ENCODE assay signal across 13 cellular contexts in genomic region chr11:22774716-22775115, GRCh38. TPM values are rescaled to one million over a fixed set of nuclear protein-coding genes. Genes with fewer than 3 reads are reported as not detected.
A peak's percentile ranks its signal among the peaks of the same experiment; 100 is the strongest.
DNase-seq lines count a peak whose midpoint lies in the region; ATAC-seq and TF ChIP-seq lines count a peak whose summit lies in the region.
"Had no signal": no experiment of that assay in that cellular context is flagged by ENCODE, and none has a peak within 500 bp of the region (broad histone marks: within the 10 kb centered on the region; RNA-seq: fewer than 3 reads in every experiment).

No MANE protein-coding gene starts in this region.

- H4K20me1 ChIP-seq in hepatocyte (ENCODE audit: insufficient read depth, poor library complexity, severe bottlenecking): no peaks in the 10 kb centered on the region

- DNase-seq in OCI-M1 (lab: John Stamatoyannopoulos, UW) (peak; percentile 36), aorta (no peak), tibial nerve (ENCODE audit: low spot score in 2 of 2) (no peak), hepatocyte (ENCODE audit: low spot score) (no peak)
- DNase-seq: activated naive CD8-positive, alpha-beta T cell treated with anti-CD3 and anti-CD28 coated beads, Interleukin-2, amount 50 U/mL, for 24 hours; dermis blood vessel endothelial cell; NCI-H2081; SK-N-SH had no signal

- H3K9me3 ChIP-seq in aorta (ENCODE audit: control insufficient read depth, low read length) (no peaks in the 10 kb centered on the region), tibial nerve (no peaks in the 10 kb centered on the region), hepatocyte (ENCODE audit: low read depth) (no peaks in the 10 kb centered on the region)
- H3K9me3 ChIP-seq: SK-N-SH had no signal

- H3K36me3 ChIP-seq in aorta (ENCODE audit: control insufficient read depth in 1 of 2, insufficient read depth in 2 of 2, low read length in 1 of 2) (no peaks in the 10 kb centered on the region), tibial nerve (no peaks in the 10 kb centered on the region), hepatocyte (replicated peaks; ENCODE audit: insufficient read depth, low read depth) (no peaks in the 10 kb centered on the region)

- no peak for TF ChIP-seq POLR2A in tibial nerve (IDR thresholded peaks at IDR 0.05)

- no peaks in the 10 kb centered on the region for H3K79me2 ChIP-seq in hepatocyte
- H3K79me2 ChIP-seq: parathyroid adenoma had no signal

- H3K4me1 ChIP-seq in aorta (ENCODE audit: control insufficient read depth in 1 of 2, insufficient read depth in 2 of 2, low read length in 2 of 2) (no peaks in the 10 kb centered on the region), tibial nerve (peaks cover 0 to 7% (median 0%) of the 10 kb centered on the region in 4 donors), hepatocyte (ENCODE audit: insufficient read depth) (no peaks in the 10 kb centered on the region)
- H3K4me1 ChIP-seq: parathyroid adenoma had no signal

- peak; percentile 71 for ATAC-seq in GM18870 (IDR thresholded peaks at IDR 0.05; ENCODE audit: unreplicated experiment)
- ATAC-seq in GM21515 (IDR thresholded peaks at IDR 0.05; ENCODE audit: unreplicated experiment): peak; percentile 76
- ATAC-seq in HG02981 (IDR thresholded peaks at IDR 0.05; ENCODE audit: unreplicated experiment): peak; percentile 66
- ATAC-seq in aorta (ENCODE audit: low FRiP score): no peak
- ATAC-seq: activated naive CD8-positive, alpha-beta T cell treated with anti-CD3 and anti-CD28 coated beads, Interleukin-2, amount 50 U/mL, for 24 hours had no signal

- H2AFZ ChIP-seq in hepatocyte: no peak overlapping the region
- H2AFZ ChIP-seq: parathyroid adenoma had no signal

- 77 to 80% methylated on average over 2 of the region's 2 CpGs for WGBS in aorta, 2 donors
- WGBS in tibial nerve, 2 donors: 86 to 90% methylated on average over 2 of the region's 2 CpGs
- WGBS in hepatocyte (ENCODE audit: low lambda C conversion rate, missing lambda C conversion rate): 94% methylated on average over 2 of the region's 2 CpGs

- no peak overlapping the region for H3K27ac ChIP-seq in aorta (ENCODE audit: low read depth in 1 of 2, low read length in 2 of 2)
- no peak overlapping the region for H3K27ac ChIP-seq in tibial nerve
- H3K27ac ChIP-seq in hepatocyte: no peak overlapping the region
- H3K27ac ChIP-seq: HL-60, parathyroid adenoma had no signal

- no peaks in the 10 kb centered on the region for H3K9me2 ChIP-seq in hepatocyte (replicated peaks; ENCODE audit: insufficient read depth)
- H3K9me2 ChIP-seq: SK-N-SH had no signal

- TF ChIP-seq CTCF in tibial nerve (IDR thresholded peaks at IDR 0.05) (no peak), hepatocyte (IDR thresholded peaks at IDR 0.05; ENCODE audit: poor library complexity) (no peak)

- H3K4me3 ChIP-seq in aorta (ENCODE audit: low read length in 2 of 2) (no peak overlapping the region), tibial nerve (no peak overlapping the region), hepatocyte (no peak overlapping the region)

- TF ChIP-seq EP300 in tibial nerve (IDR thresholded peaks at IDR 0.05): no peak

- peaks cover 0 to 2% of the 10 kb centered on the region in 2 donors for H3K27me3 ChIP-seq in aorta (ENCODE audit: control insufficient read depth in 1 of 2, insufficient read depth in 2 of 2, low read length in 1 of 2)
- H3K27me3 ChIP-seq in tibial nerve: no peaks in the 10 kb centered on the region
- H3K27me3 ChIP-seq in hepatocyte: no peaks in the 10 kb centered on the region

- H3K4me2 ChIP-seq in hepatocyte: no peak overlapping the region
- H3K4me2 ChIP-seq: SK-N-SH had no signal

- intact Hi-C loops in aorta (cut with DNase I): no loop called here

RNA-seq across cellular contexts. Expression of gene SVIP, which starts 54.9 kb away (rescaled TPM):
- 10 to 100 TPM; 13.5 to 19.9 TPM for total RNA-seq in aorta
- 10 to 100 TPM; 12.5 to 28.4 TPM for polyA plus RNA-seq in aorta
- total RNA-seq in tibial nerve: 10 to 100 TPM; 16.8 to 32.7 (median 22.6) TPM
- 13.2 and 13.4 TPM in 2 replicates for total RNA-seq in hepatocyte
- polyA plus RNA-seq in hepatocyte: 13.4 and 14.9 TPM in 2 replicates
